In the genomic region with DNA sequence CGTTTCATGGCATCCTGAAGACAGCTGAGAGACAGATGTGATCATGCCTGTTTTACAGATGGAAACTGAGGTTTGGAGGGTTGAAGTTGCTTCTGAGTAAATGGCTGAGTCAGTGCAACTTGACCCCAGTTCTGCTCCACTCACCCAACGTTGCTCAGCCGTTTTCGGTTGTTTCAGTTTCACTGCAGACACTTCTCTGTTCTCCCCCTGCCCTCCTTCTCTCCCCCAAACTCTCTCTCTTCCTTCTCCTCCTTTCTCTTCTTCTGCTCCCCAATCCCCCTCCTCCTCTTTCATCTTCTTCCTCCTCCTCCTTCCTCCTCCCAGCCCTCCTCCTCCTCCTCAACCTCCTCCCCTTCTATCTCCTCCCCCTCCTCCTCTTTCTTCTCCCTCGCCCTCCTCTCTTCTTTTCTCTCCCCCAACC, we compare ENCODE assay signal across 11 cellular contexts. TPM values are rescaled to one million over a fixed set of nuclear protein-coding genes. Genes with fewer than 3 reads are reported as not detected.
A peak's percentile ranks its signal among the peaks of the same experiment; 100 is the strongest.
DNase-seq lines count a peak whose midpoint lies in the region; ATAC-seq, FAIRE-seq and TF ChIP-seq lines count a peak whose summit lies in the region.
"Had no signal": no experiment of that assay in that cellular context is flagged by ENCODE, and none has a peak within 500 bp of the region (broad histone marks: within the 10 kb centered on the region; RNA-seq: fewer than 3 reads in every experiment).

No MANE protein-coding gene starts in this region.

- H3K27ac ChIP-seq in mammary epithelial cell (ENCODE audit: insufficient read depth, low read depth, low read length), result no peak overlapping the region
- H3K27ac ChIP-seq in breast epithelium, result no peak overlapping the region
- peak overlapping the region; percentile 9; the same call in 2 of the 3 replicates for H3K27ac ChIP-seq in K562 (ENCODE audit: extremely low read depth, low read depth, low read length)
- no peak overlapping the region for H3K27ac ChIP-seq in upper lobe of right lung

- TF ChIP-seq EP300 in K562 (IDR thresholded peaks at IDR 0.05; ENCODE audit: low read length), result no peak

- 96% methylated on average over 2 of the region's 5 CpGs for whole genome bisulfite sequencing in mammary epithelial cell (ENCODE audit: low coverage, missing lambda C conversion rate)
- WGBS in K562 (ENCODE audit: insufficient coverage, low coverage, missing lambda C conversion rate), result 5% methylated on average over 5 of the region's 5 CpGs

- TF ChIP-seq CTCF in mammary epithelial cell (conservative IDR thresholded peaks at IDR 0.05 in 1 of 2, IDR thresholded peaks at IDR 0.05 in 1 of 2; ENCODE audit: extremely low read depth in 1 of 2, insufficient read depth in 1 of 2, low read depth in 1 of 2, low read length in 2 of 2) (no peak), breast epithelium (IDR thresholded peaks at IDR 0.05) (no peak), K562 (IDR thresholded peaks at IDR 0.05 in 2 of 3, conservative IDR thresholded peaks at IDR 0.05 in 1 of 3; ENCODE audit: insufficient read depth in 2 of 3, low read depth in 1 of 3, low read length in 3 of 3) (no peak), upper lobe of right lung (IDR thresholded peaks at IDR 0.05) (no peak)

- no TSS peak for BruUV-seq in mammary epithelial cell (replicated peaks; lab: Mats Ljungman, UMichigan)
- no TSS peak for BruUV-seq in K562 (replicated peaks; lab: Mats Ljungman, UMichigan)

- in situ Hi-C loops in mammary epithelial cell (cut with MboI; ENCODE audit: low sequenced_read_pairs in 2 of 2), result no loop called here
- in situ Hi-C loops in K562 (cut with MboI), result no loop called here

- H3K4me1 ChIP-seq in mammary epithelial cell (ENCODE audit: insufficient read depth, low read length) (peaks cover 30% of the 10 kb centered on the region), breast epithelium (peaks cover 0 to 3% of the 10 kb centered on the region in 2 donors), K562 (replicated peaks in 1 of 2; ENCODE audit: control insufficient read depth in 2 of 2, insufficient read depth in 2 of 2, low read length in 2 of 2) (peaks cover 16 to 26% of the 10 kb centered on the region in 2 experiments), upper lobe of right lung (no peaks in the 10 kb centered on the region)

- CTCF ChIA-PET in mammary epithelial cell (lab: Charles Lee; ENCODE audit: low non-redundant PET), result no interaction called here
- CTCF ChIA-PET in K562 (lab: Yijun Ruan, JAX; ENCODE audit: low intra/inter-chr PET ratio), result no interaction called here
- CTCF ChIA-PET in HEK293T (lab: Yijun Ruan, JAX), result no interaction called here

- ATAC-seq in K562 (peak; percentile 39; the same call in 1 of the 3 replicates), upper lobe of right lung (peak; percentile 42), GM18511 (IDR thresholded peaks at IDR 0.05; ENCODE audit: unreplicated experiment) (no peak)

- no peak overlapping the region for H3K4me2 ChIP-seq in mammary epithelial cell (ENCODE audit: insufficient read depth, low read depth, low read length)
- peak overlapping the region; percentile 68 for H3K4me2 ChIP-seq in K562 (ENCODE audit: insufficient read depth, low read length)

- FAIRE-seq in K562 (lab: Jason Lieb, UNC), result peak; percentile 23

- intact Hi-C loops in mammary epithelial cell (cut with micrococcal nuclease), result no loop called here
- intact Hi-C loops in breast epithelium (cut with DNase I; ENCODE audit: low total_unique reads), result no loop called here
- intact Hi-C loops in K562 (cut with micrococcal nuclease), result no loop called here
- intact Hi-C loops in upper lobe of right lung (cut with DNase I), result no loop called here
- intact Hi-C loops in cardiac septum (cut with DNase I), result no loop called here

- H4K20me1 ChIP-seq in mammary epithelial cell (ENCODE audit: insufficient read depth, low read length), result no peaks in the 10 kb centered on the region
- no peaks in the 10 kb centered on the region for H4K20me1 ChIP-seq in K562 (replicated peaks; ENCODE audit: control insufficient read depth, insufficient read depth, low read length)

- H3K79me2 ChIP-seq in mammary epithelial cell (ENCODE audit: insufficient read depth, low read length) (no peaks in the 10 kb centered on the region), K562 (ENCODE audit: control insufficient read depth, insufficient read depth, low read length) (no peaks in the 10 kb centered on the region)

- no peak for TF ChIP-seq POLR2A in breast epithelium (IDR thresholded peaks at IDR 0.05)
- 0 out of 2 replicates have a peak, but pooled peaks have one; percentile 22 for TF ChIP-seq POLR2A in K562 (conservative IDR thresholded peaks at IDR 0.05)

- DNase-seq in mammary epithelial cell (peak; percentile 48), breast epithelium (ENCODE audit: low spot score in 2 of 2) (no peak), LHCN-M2 (ENCODE audit: low read depth) (peak; percentile 54), K562 (ENCODE audit: extremely low read depth in 1 of 4, low spot score in 3 of 4) (peak in 1 of 4 experiments; percentile 55), upper lobe of right lung (no peak), HEK293T (ENCODE audit: extremely low spot score) (no peak), cardiac septum (ENCODE audit: low spot score) (no peak)
- DNase-seq: Right ventricle myocardium superior had no signal

- POLR2A ChIA-PET in K562 (lab: Yijun Ruan, JAX) (interaction anchor here (4.4 kb wide), 1 partner anchor 10 kb away, joined by 16 read pairs; the partner anchor contains the start of gene CEP20), HEK293T (lab: Yijun Ruan, JAX) (no interaction called here)

- H3K27me3 ChIP-seq in mammary epithelial cell (ENCODE audit: insufficient read depth, low read length), result no peaks in the 10 kb centered on the region
- H3K27me3 ChIP-seq in breast epithelium, result no peaks in the 10 kb centered on the region
- no peaks in the 10 kb centered on the region for H3K27me3 ChIP-seq in K562 (ENCODE audit: control insufficient read depth in 2 of 2, insufficient read depth in 2 of 2, low read length in 2 of 2)
- H3K27me3 ChIP-seq in upper lobe of right lung, result no peaks in the 10 kb centered on the region

- no peak for TF ChIP-seq RAD21 in K562 (CRISPR knock-in tag; conservative IDR thresholded peaks at IDR 0.05 in 1 of 2, IDR thresholded peaks at IDR 0.05 in 1 of 2)

- H2AFZ ChIP-seq in mammary epithelial cell (ENCODE audit: low read depth, low read length) (no peak overlapping the region), K562 (ENCODE audit: low read depth, low read length) (peak overlapping the region; percentile 80)

- dilution Hi-C loops in mammary epithelial cell (cut with HindIII; ENCODE audit: low sequenced_read_pairs), result loop anchor here (5.0 kb wide), 1 partner anchor 59 kb away; no protein-coding TSS in a partner anchor

- H3K9me3 ChIP-seq in mammary epithelial cell (replicated peaks; ENCODE audit: insufficient read depth, low read length) (no peaks in the 10 kb centered on the region), breast epithelium (no peaks in the 10 kb centered on the region), K562 (replicated peaks; ENCODE audit: control insufficient read depth, insufficient read depth, low read depth, low read length) (no peaks in the 10 kb centered on the region), upper lobe of right lung (no peaks in the 10 kb centered on the region)

- H3K36me3 ChIP-seq in mammary epithelial cell (ENCODE audit: insufficient read depth, low read length) (no peaks in the 10 kb centered on the region), breast epithelium (no peaks in the 10 kb centered on the region), K562 (ENCODE audit: control insufficient read depth, insufficient read depth, low read length) (no peaks in the 10 kb centered on the region), upper lobe of right lung (no peaks in the 10 kb centered on the region)

- no peak overlapping the region for H3K9ac ChIP-seq in mammary epithelial cell (ENCODE audit: insufficient read depth, low read length)
- H3K9ac ChIP-seq in K562 (ENCODE audit: insufficient read depth in 1 of 2, low read depth in 2 of 2, low read length in 2 of 2), result peak overlapping the region; percentile 39 to 68; a peak in 2 of 4 replicates

- no peaks in the 10 kb centered on the region for H3K9me1 ChIP-seq in K562 (ENCODE audit: control insufficient read depth, insufficient read depth, low read length)

- H3K4me3 ChIP-seq in mammary epithelial cell (replicated peaks in 1 of 3; ENCODE audit: insufficient read depth in 1 of 3, low read depth in 2 of 3, low read length in 3 of 3) (no peak overlapping the region), breast epithelium (no peak overlapping the region), K562 (no peak overlapping the region), upper lobe of right lung (no peak overlapping the region)

RNA-seq across cellular contexts. Expression of gene CEP20, which starts 9.4 kb away (rescaled TPM):
- total RNA-seq in mammary epithelial cell (10 to 100 TPM; 40.1 to 45.8 TPM), breast epithelium (10 to 100 TPM; 31.8 to 43.9 (median 40.8) TPM), LHCN-M2 (2014; rRNA removed) (69.6 and 94.3 TPM in 2 replicates), K562 (2014; rRNA removed) (41.3 and 44.9 TPM in 2 replicates), K562 (2014; rRNA removed; fragmentation: Illumina TruSeq; extraction: Trizol) (102 and 119 TPM in 2 replicates), K562 (2015; rRNA removed; fragmentation: Illumina TruSeq; extraction: Trizol) (91.8 and 104 TPM in 2 replicates), K562 (2021) (61.2 and 74.2 TPM in 2 replicates), upper lobe of right lung (30.3 TPM), cardiac septum (28.1 TPM)
- polyA plus RNA-seq in mammary epithelial cell (17.7 TPM), K562 (2011; rRNA removed) (117 and 119 TPM in 2 replicates), K562 (2014; fragmentation: Illumina TruSeq; extraction: Trizol) (93.3 and 113 TPM in 2 replicates), K562 (2014; fragmentation: Nextera tagmentation; extraction: Ambion mirVana) (100 to 1,000 TPM; 107 to 150 TPM), K562 (2014; rRNA removed) (66.4 and 70.1 TPM in 2 replicates)
- 8.6 TPM for polyA minus RNA-seq in mammary epithelial cell
- 18.9 TPM for polyA plus RNA-seq in LHCN-M2 (2012)
- total RNA-seq in K562 (2011; cell fraction: chromatin; rRNA removed; ENCODE audit: low replicate concordance), result 16.8 and 17.6 TPM in 2 replicates
- total RNA-seq in K562 (2011; cell fraction: nucleolus; rRNA removed), result 6.5 and 8.6 TPM in 2 replicates
- total RNA-seq in K562 (2011; cell fraction: nucleoplasm; rRNA removed), result 16.4 and 23.5 TPM in 2 replicates
- 15.8 and 39.6 TPM in 2 replicates for polyA plus RNA-seq in K562 (2011; cell fraction: cytosol; rRNA removed)
- polyA plus RNA-seq in K562 (2011; cell fraction: nucleus; rRNA removed), result 12.5 and 15.1 TPM in 2 replicates
- polyA plus RNA-seq in K562 (2012), result 63.4 and 74.9 TPM in 2 replicates
- 62.0 and 96.6 TPM in 2 replicates for polyA minus RNA-seq in K562 (2011; rRNA and poly(A)+ RNA removed)
- 27.4 and 29.0 TPM in 2 replicates for polyA minus RNA-seq in K562 (2011; cell fraction: cytosol; rRNA and poly(A)+ RNA removed)
- 5.4 and 10.9 TPM in 2 replicates for polyA minus RNA-seq in K562 (2011; cell fraction: nucleus; rRNA and poly(A)+ RNA removed)

RNA-seq across cellular contexts. Expression of gene MYH11, which starts 41.0 kb away (rescaled TPM):
- under 1 TPM in 1 of 2 donors, not detected in 1; 0.33 TPM for total RNA-seq in mammary epithelial cell
- polyA plus RNA-seq in mammary epithelial cell, result not detected
- not detected for polyA minus RNA-seq in mammary epithelial cell
- total RNA-seq in breast epithelium, result 100 to 1,000 TPM in 1 of 3 donors, 10 to 100 TPM in 2; 11.7 to 144 (median 96.6) TPM
- total RNA-seq in LHCN-M2 (2014; rRNA removed), result under 0.01 TPM in 1 of 2 replicates, not detected in the other
- 0.32 TPM for polyA plus RNA-seq in LHCN-M2 (2012)
- total RNA-seq in K562 (2011; cell fraction: chromatin; rRNA removed; ENCODE audit: low replicate concordance), result not detected in 2 replicates
- not detected in 2 replicates for total RNA-seq in K562 (2011; cell fraction: nucleolus; rRNA removed)
- total RNA-seq in K562 (2011; cell fraction: nucleoplasm; rRNA removed), result 0.15 TPM in 1 of 2 replicates, not detected in the other
- total RNA-seq in K562 (2014; rRNA removed), result 0.05 TPM in 1 of 2 replicates, not detected in the other
- total RNA-seq in K562 (2014; rRNA removed; fragmentation: Illumina TruSeq; extraction: Trizol), result not detected in 2 replicates
- total RNA-seq in K562 (2015; rRNA removed; fragmentation: Illumina TruSeq; extraction: Trizol), result not detected in 2 replicates
- 0.47 and 0.78 TPM in 2 replicates for total RNA-seq in K562 (2021)
- polyA plus RNA-seq in K562 (2011; rRNA removed), result not detected in 2 replicates
- polyA plus RNA-seq in K562 (2011; cell fraction: cytosol; rRNA removed), result not detected in 2 replicates
- not detected in 2 replicates for polyA plus RNA-seq in K562 (2011; cell fraction: nucleus; rRNA removed)
- 0.21 and 0.22 TPM in 2 replicates for polyA plus RNA-seq in K562 (2012)
- 0.03 TPM in 1 of 2 replicates, not detected in the other for polyA plus RNA-seq in K562 (2014; fragmentation: Illumina TruSeq; extraction: Trizol)
- polyA plus RNA-seq in K562 (2014; fragmentation: Nextera tagmentation; extraction: Ambion mirVana), result under 1 TPM; 0.07 to 0.10 TPM
- 0.04 TPM in 1 of 2 replicates, not detected in the other for polyA plus RNA-seq in K562 (2014; rRNA removed)
- polyA minus RNA-seq in K562 (2011; rRNA and poly(A)+ RNA removed), result not detected in 2 replicates
- not detected in 2 replicates for polyA minus RNA-seq in K562 (2011; cell fraction: cytosol; rRNA and poly(A)+ RNA removed)
- 0.11 TPM in 1 of 2 replicates, not detected in the other for polyA minus RNA-seq in K562 (2011; cell fraction: nucleus; rRNA and poly(A)+ RNA removed)
- 106 TPM for total RNA-seq in upper lobe of right lung
- total RNA-seq in cardiac septum, result 62.2 TPM
- total RNA-seq: G401, glomerular endothelial cell had no signal

RNA-seq across cellular contexts. Expression of gene ABCC1, which starts 51.6 kb away (rescaled TPM):
- total RNA-seq in mammary epithelial cell, result 10 to 100 TPM; 45.5 to 47.2 TPM
- 25.3 TPM for polyA plus RNA-seq in mammary epithelial cell
- 137 TPM for polyA minus RNA-seq in mammary epithelial cell
- total RNA-seq in breast epithelium, result 10 to 100 TPM; 14.6 to 26.9 (median 21.3) TPM
- 10.3 and 11.5 TPM in 2 replicates for total RNA-seq in LHCN-M2 (2014; rRNA removed)
- 20.4 TPM for polyA plus RNA-seq in LHCN-M2 (2012)
- 141 and 264 TPM in 2 replicates for total RNA-seq in K562 (2011; cell fraction: chromatin; rRNA removed; ENCODE audit: low replicate concordance)
- total RNA-seq in K562 (2011; cell fraction: nucleolus; rRNA removed), result 136 and 143 TPM in 2 replicates
- 122 and 132 TPM in 2 replicates for total RNA-seq in K562 (2011; cell fraction: nucleoplasm; rRNA removed)
- 12.5 and 15.7 TPM in 2 replicates for total RNA-seq in K562 (2014; rRNA removed)
- total RNA-seq in K562 (2014; rRNA removed; fragmentation: Illumina TruSeq; extraction: Trizol), result 9.5 and 10.0 TPM in 2 replicates
- total RNA-seq in K562 (2015; rRNA removed; fragmentation: Illumina TruSeq; extraction: Trizol), result 7.4 and 8.8 TPM in 2 replicates
- 39.9 and 41.6 TPM in 2 replicates for total RNA-seq in K562 (2021)
- polyA plus RNA-seq in K562 (2011; rRNA removed), result 9.9 and 13.8 TPM in 2 replicates
- 13.3 and 15.4 TPM in 2 replicates for polyA plus RNA-seq in K562 (2011; cell fraction: cytosol; rRNA removed)
- 35.3 and 52.6 TPM in 2 replicates for polyA plus RNA-seq in K562 (2011; cell fraction: nucleus; rRNA removed)
- polyA plus RNA-seq in K562 (2012), result 32.3 and 37.8 TPM in 2 replicates
- 27.2 and 27.9 TPM in 2 replicates for polyA plus RNA-seq in K562 (2014; fragmentation: Illumina TruSeq; extraction: Trizol)
- polyA plus RNA-seq in K562 (2014; fragmentation: Nextera tagmentation; extraction: Ambion mirVana), result 1 to 10 TPM; 3.9 to 4.4 TPM
- 14.2 and 15.6 TPM in 2 replicates for polyA plus RNA-seq in K562 (2014; rRNA removed)
- polyA minus RNA-seq in K562 (2011; rRNA and poly(A)+ RNA removed), result 35.0 and 39.8 TPM in 2 replicates
- polyA minus RNA-seq in K562 (2011; cell fraction: cytosol; rRNA and poly(A)+ RNA removed), result 36.8 and 44.5 TPM in 2 replicates
- polyA minus RNA-seq in K562 (2011; cell fraction: nucleus; rRNA and poly(A)+ RNA removed), result 28.7 and 39.2 TPM in 2 replicates
- total RNA-seq in upper lobe of right lung, result 50.6 TPM
- total RNA-seq in cardiac septum, result 16.6 TPM

Comparison
In these comparisons a context has a peak if more than half of its experiments do, and no peak if none do; other contexts are left out.
1. DNase-seq: peak in mammary epithelial cell (single experiment) and LHCN-M2 (single experiment); none in breast epithelium (0 of 2), upper lobe of right lung (single experiment), HEK293T (single experiment) and cardiac septum (single experiment).
2. RNA of gene MYH11, which starts 41.0 kb away (total RNA-seq): 106 TPM in upper lobe of right lung (single experiment), 11.7 to 144 TPM in breast epithelium and 62.2 TPM in cardiac septum (single experiment); 0.33 TPM in mammary epithelial cell, 0.05 to 0.78 TPM in K562 and under 0.01 TPM in LHCN-M2; every median in the first group is over 4 times any median in the second.